1 cellular context compared by ENCODE assay signal in the genomic region with DNA sequence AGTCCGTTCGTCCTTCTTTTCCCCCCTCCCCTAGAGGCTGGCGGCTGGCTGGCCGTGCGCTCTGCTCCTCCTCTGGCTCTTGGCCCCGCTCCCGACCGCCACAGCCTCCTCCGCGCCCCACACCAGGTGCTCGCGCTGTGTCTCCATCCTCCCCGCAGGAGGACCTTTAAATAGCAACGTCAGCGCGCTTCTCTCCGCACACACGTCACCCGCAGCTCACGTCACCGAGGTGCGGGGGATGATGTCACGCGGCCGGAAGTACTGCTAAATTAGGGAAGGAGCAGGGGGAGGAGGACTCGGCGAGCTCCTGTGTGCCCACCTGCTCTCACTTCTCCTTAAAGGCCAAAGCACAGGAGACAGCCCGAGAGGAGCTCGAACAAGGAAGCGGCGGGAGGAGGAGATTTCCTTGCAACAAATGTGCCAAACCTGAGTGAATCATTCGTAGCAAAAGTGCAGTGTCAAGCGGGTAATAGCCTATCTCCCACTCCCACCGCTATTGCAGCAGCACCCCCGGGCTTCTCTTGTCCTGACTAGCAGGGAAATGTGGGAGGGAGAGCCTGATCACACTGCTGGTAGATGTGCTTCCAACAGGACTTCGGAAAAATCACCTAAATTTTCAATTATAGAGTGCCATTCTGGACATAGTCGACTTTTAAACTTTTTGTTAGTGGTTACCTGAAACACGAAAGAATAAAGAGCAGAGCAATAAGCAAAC.
TF ChIP-seq lines count a peak whose summit lies in the region.

No MANE protein-coding gene starts in this region.

TF ChIP-seq in IMR-90, 13 proteins besides CTCF, POLR2A, EP300 and RAD21 (continued from another document):
- peak; percentile 85 for TF ChIP-seq MAFK (IDR thresholded peaks at IDR 0.05; ENCODE audit: low read depth, low read length)
